Comparison of ENCODE assay signal across 12 cellular contexts in genomic region chr14:68817513-68818212, GRCh38. TPM values are rescaled to one million over a fixed set of nuclear protein-coding genes. Genes with fewer than 3 reads are reported as not detected.
DNase-seq lines count a peak whose midpoint lies in the region; ATAC-seq and TF ChIP-seq lines count a peak whose summit lies in the region.
"Had no signal": no experiment of that assay in that cellular context is flagged by ENCODE, and none has a peak within 500 bp of the region (broad histone marks: within the 10 kb centered on the region; RNA-seq: fewer than 3 reads in every experiment).

No MANE protein-coding gene starts in this region.

- TF ChIP-seq CTCF in uterus (IDR thresholded peaks at IDR 0.05) = no peak

- H3K27ac ChIP-seq in naive thymus-derived CD4-positive, alpha-beta T cell (ENCODE audit: low read depth, low read length) = no peak overlapping the region
- peak overlapping the region; percentile 99 for H3K27ac ChIP-seq in uterus

- H3K27ac Mint-ChIP-seq in activated naive CD4-positive, alpha-beta T cell treated with anti-CD3 and anti-CD28 coated beads, Interleukin-2, amount 10 ng/mL, durations not matched to agents 7 days and 5 days = peak overlapping the region; percentile 55
- peak overlapping the region; percentile 90 to 100 (median 93) for H3K27ac Mint-ChIP-seq in naive thymus-derived CD4-positive, alpha-beta T cell

- H3K27me3 ChIP-seq in adipocyte (replicated peaks; ENCODE audit: control insufficient read depth, insufficient read depth, low read length) (no peaks in the 10 kb centered on the region), uterus (no peaks in the 10 kb centered on the region)
- H3K27me3 ChIP-seq in naive thymus-derived CD4-positive, alpha-beta T cell (ENCODE audit: control insufficient read depth in 2 of 2, insufficient read depth in 2 of 2, low read length in 2 of 2) = no peaks in the 10 kb centered on the region

- H3K4me1 ChIP-seq in adipocyte (ENCODE audit: control insufficient read depth, insufficient read depth, low read length) (peaks cover 37% of the 10 kb centered on the region), uterus (peaks cover 15 to 29% of the 10 kb centered on the region in 2 donors)
- peaks cover 55 to 63% of the 10 kb centered on the region in 2 donors for H3K4me1 ChIP-seq in naive thymus-derived CD4-positive, alpha-beta T cell (ENCODE audit: control insufficient read depth in 2 of 2, insufficient read depth in 2 of 2, low read length in 2 of 2)

- H3K4me1 Mint-ChIP-seq in activated naive CD4-positive, alpha-beta T cell treated with anti-CD3 and anti-CD28 coated beads, Interleukin-2, amount 10 ng/mL, durations not matched to agents 7 days and 5 days = peaks cover 73% of the 10 kb centered on the region
- peaks cover 40 to 85% (median 70%) of the 10 kb centered on the region in 7 donors for H3K4me1 Mint-ChIP-seq in naive thymus-derived CD4-positive, alpha-beta T cell

- H3K36me3 ChIP-seq in adipocyte (ENCODE audit: control insufficient read depth, insufficient read depth, low read length, severe bottlenecking) (no peaks in the 10 kb centered on the region), uterus (no peaks in the 10 kb centered on the region)
- H3K36me3 ChIP-seq in naive thymus-derived CD4-positive, alpha-beta T cell (ENCODE audit: control insufficient read depth in 2 of 3, insufficient read depth in 3 of 3, low read length in 3 of 3) = no peaks in the 10 kb centered on the region

- POLR2A ChIA-PET in naive thymus-derived CD4-positive, alpha-beta T cell (lab: Charles Lee) = interaction anchor here (1.2 to 23.4 kb wide), 14 partner anchors 26 to 980 kb away, joined by 3 to 1273 read pairs (median 7); partner anchors contain the start of gene ZFP36L1

- H3K9ac ChIP-seq in adipocyte (ENCODE audit: low read length) = peak overlapping the region; percentile 91

- no peaks in the 10 kb centered on the region for H3K27me3 Mint-ChIP-seq in activated naive CD4-positive, alpha-beta T cell treated with anti-CD3 and anti-CD28 coated beads, Interleukin-2, amount 10 ng/mL, durations not matched to agents 7 days and 5 days
- no peaks in the 10 kb centered on the region for H3K27me3 Mint-ChIP-seq in naive thymus-derived CD4-positive, alpha-beta T cell

- no peak for ATAC-seq in naive thymus-derived CD4-positive, alpha-beta T cell
- ATAC-seq in GM18505 (IDR thresholded peaks at IDR 0.05; ENCODE audit: unreplicated experiment) = no peak

- no peak for DNase-seq in activated naive CD4-positive, alpha-beta T cell treated with anti-CD3 and anti-CD28 coated beads, Interleukin-2, amount 10 ng/mL, durations not matched to agents 7 days and 5 days
- no peak for DNase-seq in activated naive CD4-positive, alpha-beta T cell treated with anti-CD3 and anti-CD28 coated beads, Interleukin-2, amount 50 U/mL, for 16 hours
- DNase-seq in adipocyte (ENCODE audit: low read depth) (no peak), uterus (peak in 1 of 2 donors; percentile 31), NCI-H774 (lab: John Stamatoyannopoulos, UW) (no peak), EL (no peak)
- DNase-seq in naive thymus-derived CD4-positive, alpha-beta T cell = no peak
- DNase-seq: cortex of kidney, NCI-H2171 treated with DMSO at 0.1 percent for 48 hours, right cardiac atrium had no signal

- peak overlapping the region; percentile 77 for H3K4me3 Mint-ChIP-seq in activated naive CD4-positive, alpha-beta T cell treated with anti-CD3 and anti-CD28 coated beads, Interleukin-2, amount 10 ng/mL, durations not matched to agents 7 days and 5 days
- peak overlapping the region in 8 of 10 donors; percentile 25 to 91 (median 81) for H3K4me3 Mint-ChIP-seq in naive thymus-derived CD4-positive, alpha-beta T cell

- intact Hi-C loops in naive thymus-derived CD4-positive, alpha-beta T cell (cut with micrococcal nuclease) = loop anchor here (2.0 to 10.0 kb wide), 8 partner anchors 35 to 1199 kb away; partner anchors contain the start of genes RAD51B (in 2 of the 2), ZFYVE26 (in 2 of the 2), ARG2 (in 1 of the 2) and RDH11 (in 1 of the 2)
- intact Hi-C loops in uterus (cut with DNase I; ENCODE audit: low total_unique reads) = loop anchor here (5.0 to 10.0 kb wide), 3 partner anchors 573 to 935 kb away; no protein-coding TSS in a partner anchor

- H3K9me3 Mint-ChIP-seq in activated naive CD4-positive, alpha-beta T cell treated with anti-CD3 and anti-CD28 coated beads, Interleukin-2, amount 10 ng/mL, durations not matched to agents 7 days and 5 days = no peaks in the 10 kb centered on the region
- H3K9me3 Mint-ChIP-seq in naive thymus-derived CD4-positive, alpha-beta T cell = no peaks in the 10 kb centered on the region

- CTCF ChIA-PET in activated naive CD4-positive, alpha-beta T cell treated with anti-CD3 and anti-CD28 coated beads, Interleukin-2, amount 10 ng/mL, durations not matched to agents 7 days and 5 days (lab: Charles Lee) = interaction anchor here (0.8 to 11.5 kb wide), 20 partner anchors 8 to 935 kb away, joined by 3 to 149 read pairs (median 6); no protein-coding TSS in a partner anchor
- CTCF ChIA-PET in naive thymus-derived CD4-positive, alpha-beta T cell (lab: Charles Lee) = interaction anchor here (0.8 to 10.6 kb wide), 11 partner anchors 22 to 979 kb away, joined by 3 to 219 read pairs (median 7); partner anchors contain the start of gene ZFP36L1

- no peak overlapping the region for H3K4me3 ChIP-seq in adipocyte (ENCODE audit: low read length)
- no peak overlapping the region for H3K4me3 ChIP-seq in naive thymus-derived CD4-positive, alpha-beta T cell (ENCODE audit: low read length)
- no peak overlapping the region for H3K4me3 ChIP-seq in uterus
- H3K4me3 ChIP-seq: lung had no signal

- H3K9me3 ChIP-seq in adipocyte (ENCODE audit: control insufficient read depth, low read length) (no peaks in the 10 kb centered on the region), uterus (no peaks in the 10 kb centered on the region)
- no peaks in the 10 kb centered on the region for H3K9me3 ChIP-seq in naive thymus-derived CD4-positive, alpha-beta T cell (ENCODE audit: control insufficient read depth in 2 of 3, low read length in 3 of 3)

- TF ChIP-seq POLR2A in uterus (IDR thresholded peaks at IDR 0.05) (no peak), GM18505 (IDR thresholded peaks at IDR 0.05; ENCODE audit: borderline replicate concordance, extremely low read depth, insufficient read depth, insufficient read length) (no peak)

- H3K36me3 Mint-ChIP-seq in activated naive CD4-positive, alpha-beta T cell treated with anti-CD3 and anti-CD28 coated beads, Interleukin-2, amount 10 ng/mL, durations not matched to agents 7 days and 5 days = no peaks in the 10 kb centered on the region
- peaks cover 0 to 3% (median 0%) of the 10 kb centered on the region in 5 donors for H3K36me3 Mint-ChIP-seq in naive thymus-derived CD4-positive, alpha-beta T cell

RNA-seq across cellular contexts. Expression of gene ZFP36L1, which starts 24.8 kb away (rescaled TPM):
- total RNA-seq in naive thymus-derived CD4-positive, alpha-beta T cell = 100 to 1,000 TPM in 4 of 5 experiments, 10 to 100 TPM in 1; 82.0 to 231 (median 203) TPM
- polyA plus RNA-seq in naive thymus-derived CD4-positive, alpha-beta T cell = 100 to 1,000 TPM in 1 of 2 donors, 10 to 100 TPM in 1; 85.6 to 160 TPM
- total RNA-seq in uterus = 100 to 1,000 TPM; 170 to 564 (median 315) TPM
